Comparison of ENCODE assay signal across 1 cellular context in the genomic region with DNA sequence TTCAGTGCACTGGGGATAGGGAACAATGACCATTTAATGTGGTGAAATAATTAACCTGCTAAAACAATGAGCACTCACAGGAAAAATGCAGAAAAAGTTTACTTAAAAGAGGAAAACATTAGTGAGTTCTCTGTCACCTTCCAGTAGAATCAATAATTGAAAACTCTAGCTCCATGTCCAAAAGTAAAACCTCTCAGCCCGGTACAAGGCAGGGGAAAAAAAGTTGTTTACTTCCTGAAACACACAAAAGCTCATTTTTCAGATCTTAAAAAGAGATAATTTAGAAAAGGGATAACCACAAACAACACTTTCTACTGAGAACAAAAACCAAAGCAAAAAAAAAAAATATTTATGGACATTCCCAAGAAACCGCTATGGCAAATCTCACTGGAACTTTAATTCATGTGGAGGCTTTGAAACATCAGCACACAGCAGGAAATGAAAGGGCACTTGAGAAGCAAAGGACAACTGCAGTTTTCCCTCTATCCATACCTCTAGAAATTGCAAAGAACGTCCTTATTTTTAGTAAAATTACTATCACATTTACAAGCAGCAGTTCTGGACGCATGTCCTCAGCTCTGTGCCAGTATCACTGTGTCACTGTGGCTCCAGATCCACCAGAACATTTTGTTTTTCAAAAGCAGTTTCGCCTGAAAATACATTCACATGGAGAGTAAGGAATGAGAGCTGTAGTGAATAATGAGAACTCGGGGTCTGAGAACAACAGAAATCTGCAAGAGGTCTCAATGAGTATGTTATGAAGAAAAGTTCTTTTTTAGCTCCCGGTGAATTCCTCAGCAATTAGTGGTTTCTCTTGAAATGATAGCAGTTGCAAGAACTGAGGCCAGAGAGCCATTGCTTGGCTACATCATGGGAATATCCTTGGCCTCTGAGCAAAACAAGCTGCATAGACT.
TF ChIP-seq lines count a peak whose summit lies in the region.

No MANE protein-coding gene starts in this region.

TF ChIP-seq in K562, 482 proteins besides CTCF, POLR2A, EP300 and RAD21:
- TF ChIP-seq CXXC5 (CRISPR knock-in tag; IDR thresholded peaks at IDR 0.05) (no peak), HEY1 (CRISPR knock-in tag; IDR thresholded peaks at IDR 0.05; ENCODE audit: borderline replicate concordance) (no peak), FOXK2 (conservative IDR thresholded peaks at IDR 0.05 in 1 of 2, IDR thresholded peaks at IDR 0.05 in 1 of 2; ENCODE audit: low read depth in 2 of 2) (peak; percentile 41 to 80; a peak in 2 of 4 replicates), SIN3A (IDR thresholded peaks at IDR 0.05; ENCODE audit: borderline replicate concordance in 2 of 2, control insufficient read depth in 1 of 2, low read depth in 2 of 2, low read length in 2 of 2) (no peak), ATF7 (IDR thresholded peaks at IDR 0.05) (no peak), NFE2 (IDR thresholded peaks at IDR 0.05; ENCODE audit: low read depth) (no peak), STAT5A (IDR thresholded peaks at IDR 0.05; ENCODE audit: borderline replicate concordance, low read length) (no peak), PYGO2 (tag; IDR thresholded peaks at IDR 0.05) (no peak), SMARCA4 (IDR thresholded peaks at IDR 0.05) (0 out of 2 replicates have a peak, but pooled peaks have one; percentile 12), SIRT6 (IDR thresholded peaks at IDR 0.05; ENCODE audit: low read depth, low read length) (no peak), HNRNPK (IDR thresholded peaks at IDR 0.05; ENCODE audit: low read depth, low read length, poor library complexity, severe bottlenecking) (no peak)
- TF ChIP-seq, protein P1, sequence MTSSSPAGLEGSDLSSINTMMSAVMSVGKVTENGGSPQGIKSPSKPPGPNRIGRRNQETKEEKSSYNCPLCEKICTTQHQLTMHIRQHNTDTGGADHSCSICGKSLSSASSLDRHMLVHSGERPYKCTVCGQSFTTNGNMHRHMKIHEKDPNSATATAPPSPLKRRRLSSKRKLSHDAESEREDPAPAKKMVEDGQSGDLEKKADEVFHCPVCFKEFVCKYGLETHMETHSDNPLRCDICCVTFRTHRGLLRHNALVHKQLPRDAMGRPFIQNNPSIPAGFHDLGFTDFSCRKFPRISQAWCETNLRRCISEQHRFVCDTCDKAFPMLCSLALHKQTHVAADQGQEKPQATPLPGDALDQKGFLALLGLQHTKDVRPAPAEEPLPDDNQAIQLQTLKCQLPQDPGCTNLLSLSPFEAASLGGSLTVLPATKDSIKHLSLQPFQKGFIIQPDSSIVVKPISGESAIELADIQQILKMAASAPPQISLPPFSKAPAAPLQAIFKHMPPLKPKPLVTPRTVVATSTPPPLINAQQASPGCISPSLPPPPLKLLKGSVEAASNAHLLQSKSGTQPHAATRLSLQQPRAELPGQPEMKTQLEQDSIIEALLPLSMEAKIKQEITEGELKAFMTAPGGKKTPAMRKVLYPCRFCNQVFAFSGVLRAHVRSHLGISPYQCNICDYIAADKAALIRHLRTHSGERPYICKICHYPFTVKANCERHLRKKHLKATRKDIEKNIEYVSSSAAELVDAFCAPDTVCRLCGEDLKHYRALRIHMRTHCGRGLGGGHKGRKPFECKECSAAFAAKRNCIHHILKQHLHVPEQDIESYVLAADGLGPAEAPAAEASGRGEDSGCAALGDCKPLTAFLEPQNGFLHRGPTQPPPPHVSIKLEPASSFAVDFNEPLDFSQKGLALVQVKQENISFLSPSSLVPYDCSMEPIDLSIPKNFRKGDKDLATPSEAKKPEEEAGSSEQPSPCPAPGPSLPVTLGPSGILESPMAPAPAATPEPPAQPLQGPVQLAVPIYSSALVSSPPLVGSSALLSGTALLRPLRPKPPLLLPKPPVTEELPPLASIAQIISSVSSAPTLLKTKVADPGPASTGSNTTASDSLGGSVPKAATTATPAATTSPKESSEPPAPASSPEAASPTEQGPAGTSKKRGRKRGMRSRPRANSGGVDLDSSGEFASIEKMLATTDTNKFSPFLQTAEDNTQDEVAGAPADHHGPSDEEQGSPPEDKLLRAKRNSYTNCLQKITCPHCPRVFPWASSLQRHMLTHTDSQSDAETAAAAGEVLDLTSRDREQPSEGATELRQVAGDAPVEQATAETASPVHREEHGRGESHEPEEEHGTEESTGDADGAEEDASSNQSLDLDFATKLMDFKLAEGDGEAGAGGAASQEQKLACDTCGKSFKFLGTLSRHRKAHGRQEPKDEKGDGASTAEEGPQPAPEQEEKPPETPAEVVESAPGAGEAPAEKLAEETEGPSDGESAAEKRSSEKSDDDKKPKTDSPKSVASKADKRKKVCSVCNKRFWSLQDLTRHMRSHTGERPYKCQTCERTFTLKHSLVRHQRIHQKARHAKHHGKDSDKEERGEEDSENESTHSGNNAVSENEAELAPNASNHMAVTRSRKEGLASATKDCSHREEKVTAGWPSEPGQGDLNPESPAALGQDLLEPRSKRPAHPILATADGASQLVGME (CRISPR knock-in tag; IDR thresholded peaks at IDR 0.05): no peak
- TF ChIP-seq, protein P2, sequence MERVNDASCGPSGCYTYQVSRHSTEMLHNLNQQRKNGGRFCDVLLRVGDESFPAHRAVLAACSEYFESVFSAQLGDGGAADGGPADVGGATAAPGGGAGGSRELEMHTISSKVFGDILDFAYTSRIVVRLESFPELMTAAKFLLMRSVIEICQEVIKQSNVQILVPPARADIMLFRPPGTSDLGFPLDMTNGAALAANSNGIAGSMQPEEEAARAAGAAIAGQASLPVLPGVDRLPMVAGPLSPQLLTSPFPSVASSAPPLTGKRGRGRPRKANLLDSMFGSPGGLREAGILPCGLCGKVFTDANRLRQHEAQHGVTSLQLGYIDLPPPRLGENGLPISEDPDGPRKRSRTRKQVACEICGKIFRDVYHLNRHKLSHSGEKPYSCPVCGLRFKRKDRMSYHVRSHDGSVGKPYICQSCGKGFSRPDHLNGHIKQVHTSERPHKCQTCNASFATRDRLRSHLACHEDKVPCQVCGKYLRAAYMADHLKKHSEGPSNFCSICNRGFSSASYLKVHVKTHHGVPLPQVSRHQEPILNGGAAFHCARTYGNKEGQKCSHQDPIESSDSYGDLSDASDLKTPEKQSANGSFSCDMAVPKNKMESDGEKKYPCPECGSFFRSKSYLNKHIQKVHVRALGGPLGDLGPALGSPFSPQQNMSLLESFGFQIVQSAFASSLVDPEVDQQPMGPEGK (CRISPR knock-in tag; IDR thresholded peaks at IDR 0.05; ENCODE audit: borderline replicate concordance): no peak
- TF ChIP-seq, protein P3, sequence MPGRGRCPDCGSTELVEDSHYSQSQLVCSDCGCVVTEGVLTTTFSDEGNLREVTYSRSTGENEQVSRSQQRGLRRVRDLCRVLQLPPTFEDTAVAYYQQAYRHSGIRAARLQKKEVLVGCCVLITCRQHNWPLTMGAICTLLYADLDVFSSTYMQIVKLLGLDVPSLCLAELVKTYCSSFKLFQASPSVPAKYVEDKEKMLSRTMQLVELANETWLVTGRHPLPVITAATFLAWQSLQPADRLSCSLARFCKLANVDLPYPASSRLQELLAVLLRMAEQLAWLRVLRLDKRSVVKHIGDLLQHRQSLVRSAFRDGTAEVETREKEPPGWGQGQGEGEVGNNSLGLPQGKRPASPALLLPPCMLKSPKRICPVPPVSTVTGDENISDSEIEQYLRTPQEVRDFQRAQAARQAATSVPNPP (IDR thresholded peaks at IDR 0.05; ENCODE audit: borderline replicate concordance, insufficient read depth, insufficient read length): no peak
- TF ChIP-seq, protein P4, sequence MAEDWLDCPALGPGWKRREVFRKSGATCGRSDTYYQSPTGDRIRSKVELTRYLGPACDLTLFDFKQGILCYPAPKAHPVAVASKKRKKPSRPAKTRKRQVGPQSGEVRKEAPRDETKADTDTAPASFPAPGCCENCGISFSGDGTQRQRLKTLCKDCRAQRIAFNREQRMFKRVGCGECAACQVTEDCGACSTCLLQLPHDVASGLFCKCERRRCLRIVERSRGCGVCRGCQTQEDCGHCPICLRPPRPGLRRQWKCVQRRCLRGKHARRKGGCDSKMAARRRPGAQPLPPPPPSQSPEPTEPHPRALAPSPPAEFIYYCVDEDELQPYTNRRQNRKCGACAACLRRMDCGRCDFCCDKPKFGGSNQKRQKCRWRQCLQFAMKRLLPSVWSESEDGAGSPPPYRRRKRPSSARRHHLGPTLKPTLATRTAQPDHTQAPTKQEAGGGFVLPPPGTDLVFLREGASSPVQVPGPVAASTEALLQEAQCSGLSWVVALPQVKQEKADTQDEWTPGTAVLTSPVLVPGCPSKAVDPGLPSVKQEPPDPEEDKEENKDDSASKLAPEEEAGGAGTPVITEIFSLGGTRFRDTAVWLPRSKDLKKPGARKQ (CRISPR knock-in tag; IDR thresholded peaks at IDR 0.05): no peak
- TF ChIP-seq, protein P5, sequence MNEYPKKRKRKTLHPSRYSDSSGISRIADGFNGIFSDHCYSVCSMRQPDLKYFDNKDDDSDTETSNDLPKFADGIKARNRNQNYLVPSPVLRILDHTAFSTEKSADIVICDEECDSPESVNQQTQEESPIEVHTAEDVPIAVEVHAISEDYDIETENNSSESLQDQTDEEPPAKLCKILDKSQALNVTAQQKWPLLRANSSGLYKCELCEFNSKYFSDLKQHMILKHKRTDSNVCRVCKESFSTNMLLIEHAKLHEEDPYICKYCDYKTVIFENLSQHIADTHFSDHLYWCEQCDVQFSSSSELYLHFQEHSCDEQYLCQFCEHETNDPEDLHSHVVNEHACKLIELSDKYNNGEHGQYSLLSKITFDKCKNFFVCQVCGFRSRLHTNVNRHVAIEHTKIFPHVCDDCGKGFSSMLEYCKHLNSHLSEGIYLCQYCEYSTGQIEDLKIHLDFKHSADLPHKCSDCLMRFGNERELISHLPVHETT (CRISPR knock-in tag; conservative IDR thresholded peaks at IDR 0.05 in 1 of 2, IDR thresholded peaks at IDR 0.05 in 1 of 2): peak in 1 of 2 experiments; percentile 41; a peak in 1 of 4 replicates
TF ChIP-seq in K562: peak in this region for 3.
